In genomic region chr19:56114711-56115110, GRCh38 we compare ENCODE assay signal across 16 cellular contexts. TPM values are rescaled to one million over a fixed set of nuclear protein-coding genes. Genes with fewer than 3 reads are reported as not detected.
DNase-seq lines count a peak whose midpoint lies in the region; ATAC-seq, FAIRE-seq and TF ChIP-seq lines count a peak whose summit lies in the region.
"Had no signal": no experiment of that assay in that cellular context is flagged by ENCODE, and none has a peak within 500 bp of the region (broad histone marks: within the 10 kb centered on the region; RNA-seq: fewer than 3 reads in every experiment).

No MANE protein-coding gene starts in this region.

- no peak overlapping the region for H2AFZ ChIP-seq in K562 (ENCODE audit: low read depth, low read length)

- intact Hi-C loops in Caco-2 (cut with micrococcal nuclease; ENCODE audit: unreplicated experiment), result no loop called here
- intact Hi-C loops in K562 (cut with micrococcal nuclease), result no loop called here
- intact Hi-C loops in transverse colon (cut with DNase I; ENCODE audit: low total_unique reads), result no loop called here

- H3K79me2 ChIP-seq in K562 (ENCODE audit: control insufficient read depth, insufficient read depth, low read length), result peaks cover 97% of the 10 kb centered on the region

- ATAC-seq in K562 (no peak), SK-N-SH treated with all-trans-retinoic acid at 6 μM for 48 hours (no peak)
- ATAC-seq: right cardiac atrium had no signal

- CTCF ChIA-PET in Caco-2 (lab: Charles Lee), result no interaction called here
- CTCF ChIA-PET in K562 (lab: Yijun Ruan, JAX; ENCODE audit: low intra/inter-chr PET ratio), result no interaction called here

- H3K36me3 Mint-ChIP-seq in Caco-2 (ENCODE audit: insufficient read depth, unreplicated experiment) (peaks cover 61% of the 10 kb centered on the region), nephron (ENCODE audit: low read depth) (no peaks in the 10 kb centered on the region)

- H3K4me2 ChIP-seq in BLaER1 treated with 17β-estradiol and CSF1 and Interleukin-3, amounts not matched to agents 10 nM and 100 nM, result peak overlapping the region; percentile 76 to 100 (median 98)
- H3K4me2 ChIP-seq in K562 (ENCODE audit: insufficient read depth, low read length), result no peak overlapping the region

- POLR2A ChIA-PET in Caco-2 (lab: Charles Lee), result no interaction called here
- POLR2A ChIA-PET in K562 (lab: Yijun Ruan, JAX), result no interaction called here

- in situ Hi-C loops in K562 (cut with MboI) (no loop called here), transverse colon (cut with MboI; ENCODE audit: low pct_ligation_motif_present in 1 of 4, low pct_unique_long_range_greater_than_20kb in 1 of 4, low sequenced_read_pairs in 3 of 4) (no loop called here)

- no peak for FAIRE-seq in K562 (lab: Jason Lieb, UNC)

- peak overlapping the region; percentile 85 for H3K27ac Mint-ChIP-seq in Caco-2 (ENCODE audit: unreplicated experiment)
- H3K27ac Mint-ChIP-seq in nephron, result peak overlapping the region; percentile 37 to 97 (median 65)

- peaks cover 99 to 100% (median 100%) of the 10 kb centered on the region in 10 experiments for H3K4me1 ChIP-seq in BLaER1 treated with 17β-estradiol and CSF1 and Interleukin-3, amounts not matched to agents 10 nM and 100 nM
- H3K4me1 ChIP-seq in Caco-2 (peaks cover 30% of the 10 kb centered on the region), K562 (replicated peaks in 1 of 2; ENCODE audit: control insufficient read depth in 2 of 2, insufficient read depth in 2 of 2, low read length in 2 of 2) (peaks cover 19 to 76% of the 10 kb centered on the region in 2 experiments), transverse colon (peaks cover 64 to 86% (median 68%) of the 10 kb centered on the region in 4 donors)

- peaks cover 27% of the 10 kb centered on the region for H3K4me1 Mint-ChIP-seq in Caco-2 (ENCODE audit: low read depth, unreplicated experiment)
- peaks cover 67% of the 10 kb centered on the region for H3K4me1 Mint-ChIP-seq in nephron

- H3K9me3 Mint-ChIP-seq in Caco-2 (ENCODE audit: unreplicated experiment), result no peaks in the 10 kb centered on the region
- H3K9me3 Mint-ChIP-seq in nephron, result no peaks in the 10 kb centered on the region
- H3K9me3 Mint-ChIP-seq: CD4-positive, CD25-positive, alpha-beta regulatory T cell had no signal

- WGBS in K562 (ENCODE audit: insufficient coverage, low coverage, missing lambda C conversion rate), result 90% methylated on average over 8 of the region's 10 CpGs
- WGBS in transverse colon (ENCODE audit: low coverage in 1 of 2), 2 donors, result 60 to 85% methylated on average over 1 to 10 of the region's 10 CpGs

- no peak for TF ChIP-seq CTCF in Caco-2 (IDR thresholded peaks at IDR 0.05; ENCODE audit: insufficient read depth in 1 of 2, low read depth in 1 of 2, low read length in 1 of 2, severe bottlenecking in 1 of 2, unreplicated experiment in 1 of 2)
- no peak for TF ChIP-seq CTCF in K562 (IDR thresholded peaks at IDR 0.05 in 2 of 3, conservative IDR thresholded peaks at IDR 0.05 in 1 of 3; ENCODE audit: insufficient read depth in 2 of 3, low read depth in 1 of 3, low read length in 3 of 3)
- no peak for TF ChIP-seq CTCF in nephron (IDR thresholded peaks at IDR 0.05; ENCODE audit: unreplicated experiment in 3 of 3)
- TF ChIP-seq CTCF in transverse colon (IDR thresholded peaks at IDR 0.05), result no peak

- H3K9me3 ChIP-seq in BLaER1 treated with 17β-estradiol and CSF1 and Interleukin-3, amounts not matched to agents 10 nM and 100 nM (replicated peaks in 1 of 11), result no peaks in the 10 kb centered on the region
- H3K9me3 ChIP-seq in Caco-2, result no peaks in the 10 kb centered on the region
- H3K9me3 ChIP-seq in K562 (replicated peaks; ENCODE audit: control insufficient read depth, insufficient read depth, low read depth, low read length), result no peaks in the 10 kb centered on the region
- no peaks in the 10 kb centered on the region for H3K9me3 ChIP-seq in transverse colon

- H3K36me3 ChIP-seq in BLaER1 treated with 17β-estradiol and CSF1 and Interleukin-3, amounts not matched to agents 10 nM and 100 nM, result peaks cover 12 to 53% (median 29%) of the 10 kb centered on the region in 11 experiments; a peak in 18 of 22 replicates
- H3K36me3 ChIP-seq in Caco-2 (ENCODE audit: control insufficient read depth, insufficient read depth, low read length), result peaks cover 8% of the 10 kb centered on the region
- peaks cover 63% of the 10 kb centered on the region for H3K36me3 ChIP-seq in K562 (ENCODE audit: control insufficient read depth, insufficient read depth, low read length)
- H3K36me3 ChIP-seq in transverse colon, result no peaks in the 10 kb centered on the region

- peak overlapping the region in 9 of 11 experiments; percentile 11 to 82 (median 49); a peak in 16 of 22 replicates for H3K27ac ChIP-seq in BLaER1 treated with 17β-estradiol and CSF1 and Interleukin-3, amounts not matched to agents 10 nM and 100 nM
- H3K27ac ChIP-seq in K562 (ENCODE audit: extremely low read depth, low read depth, low read length) (no peak overlapping the region), transverse colon (no peak overlapping the region)

- no peak for TF ChIP-seq RAD21 in K562 (CRISPR knock-in tag; conservative IDR thresholded peaks at IDR 0.05 in 1 of 2, IDR thresholded peaks at IDR 0.05 in 1 of 2)

- BruUV-seq in Caco-2 (replicated peaks; lab: Mats Ljungman, UMichigan), result no TSS peak
- BruUV-seq in K562 (replicated peaks; lab: Mats Ljungman, UMichigan), result no TSS peak

- H3K27me3 ChIP-seq in BLaER1 treated with 17β-estradiol and CSF1 and Interleukin-3, amounts not matched to agents 10 nM and 100 nM, result no peaks in the 10 kb centered on the region
- H3K27me3 ChIP-seq in Caco-2 (replicated peaks; ENCODE audit: control insufficient read depth, insufficient read depth, low read length) (no peaks in the 10 kb centered on the region), K562 (ENCODE audit: control insufficient read depth in 2 of 2, insufficient read depth in 2 of 2, low read length in 2 of 2) (no peaks in the 10 kb centered on the region), transverse colon (no peaks in the 10 kb centered on the region)

- no peaks in the 10 kb centered on the region for H3K27me3 Mint-ChIP-seq in Caco-2 (ENCODE audit: insufficient read depth, unreplicated experiment)
- no peaks in the 10 kb centered on the region for H3K27me3 Mint-ChIP-seq in nephron (ENCODE audit: low read depth)
- H3K27me3 Mint-ChIP-seq: CD4-positive, CD25-positive, alpha-beta regulatory T cell had no signal

- no peak overlapping the region for H3K4me3 Mint-ChIP-seq in Caco-2 (ENCODE audit: unreplicated experiment)
- H3K4me3 Mint-ChIP-seq in nephron, result peak overlapping the region in 2 of 3 experiments; percentile 1 to 52

- TF ChIP-seq EP300 in K562 (IDR thresholded peaks at IDR 0.05; ENCODE audit: low read length) (no peak), transverse colon (IDR thresholded peaks at IDR 0.05; ENCODE audit: low read depth) (no peak)

- no peak for DNase-seq in Caco-2
- no peak for DNase-seq in K562 (ENCODE audit: extremely low read depth in 1 of 4, low spot score in 3 of 4)
- DNase-seq in DMS79 treated with DMSO at 0.1 percent for 48 hours (lab: John Stamatoyannopoulos, UW), result no peak
- no peak for DNase-seq in kidney glomerular epithelial cell (lab: John Stamatoyannopoulos, UW)
- DNase-seq in transverse colon, result no peak
- DNase-seq: amygdala; CD4-positive, CD25-positive, alpha-beta regulatory T cell; cortex of kidney; GOT3; KG1; NCI-H1105 treated with DMSO at 0.1 percent for 48 hours; NCI-H526 had no signal

- H3K4me3 ChIP-seq in BLaER1 treated with 17β-estradiol and CSF1 and Interleukin-3, amounts not matched to agents 10 nM and 100 nM, result no peak overlapping the region
- no peak overlapping the region for H3K4me3 ChIP-seq in Caco-2 (ENCODE audit: low read depth, low read length)
- H3K4me3 ChIP-seq in K562, result no peak overlapping the region
- H3K4me3 ChIP-seq in transverse colon, result no peak overlapping the region

- H4K20me1 ChIP-seq in BLaER1 treated with 17β-estradiol and CSF1 and Interleukin-3, amounts not matched to agents 10 nM and 100 nM, result peaks cover 86 to 100% (median 95%) of the 10 kb centered on the region in 11 experiments
- H4K20me1 ChIP-seq in K562 (replicated peaks; ENCODE audit: control insufficient read depth, insufficient read depth, low read length), result peaks cover 50% of the 10 kb centered on the region

- peak overlapping the region; percentile 19 to 76 (median 42); a peak in 14 of 22 replicates for H3K9ac ChIP-seq in BLaER1 treated with 17β-estradiol and CSF1 and Interleukin-3, amounts not matched to agents 10 nM and 100 nM
- H3K9ac ChIP-seq in K562 (ENCODE audit: insufficient read depth in 1 of 2, low read depth in 2 of 2, low read length in 2 of 2), result peak overlapping the region in 1 of 2 experiments; percentile 74; a peak in 1 of 4 replicates

- TF ChIP-seq POLR2A in K562 (conservative IDR thresholded peaks at IDR 0.05) (peak; percentile 35; the same call in 1 of the 2 replicates), transverse colon (IDR thresholded peaks at IDR 0.05) (no peak)

- H3K9me1 ChIP-seq in K562 (ENCODE audit: control insufficient read depth, insufficient read depth, low read length), result peaks cover 18% of the 10 kb centered on the region

RNA-seq across cellular contexts. Expression of gene ZNF787, which starts 6.4 kb away (rescaled TPM):
- total RNA-seq in Caco-2 (2022), result 58.1 and 60.0 TPM in 2 replicates
- 17.6 and 47.4 TPM in 2 replicates for total RNA-seq in K562 (2011; cell fraction: chromatin; rRNA removed; ENCODE audit: low replicate concordance)
- total RNA-seq in K562 (2011; cell fraction: nucleolus; rRNA removed), result 27.8 and 29.1 TPM in 2 replicates
- 19.5 and 20.7 TPM in 2 replicates for total RNA-seq in K562 (2011; cell fraction: nucleoplasm; rRNA removed)
- 77.6 and 84.0 TPM in 2 replicates for total RNA-seq in K562 (2014; rRNA removed)
- 5.3 and 5.7 TPM in 2 replicates for total RNA-seq in K562 (2014; rRNA removed; fragmentation: Illumina TruSeq; extraction: Trizol)
- total RNA-seq in K562 (2015; rRNA removed; fragmentation: Illumina TruSeq; extraction: Trizol), result 26.1 and 30.6 TPM in 2 replicates
- 65.9 and 73.8 TPM in 2 replicates for total RNA-seq in K562 (2021)
- 7.3 and 10.9 TPM in 2 replicates for polyA plus RNA-seq in K562 (2011; rRNA removed)
- 11.1 and 55.5 TPM in 2 replicates for polyA plus RNA-seq in K562 (2011; cell fraction: cytosol; rRNA removed)
- 10.4 and 17.2 TPM in 2 replicates for polyA plus RNA-seq in K562 (2011; cell fraction: nucleus; rRNA removed)
- polyA plus RNA-seq in K562 (2012), result 35.3 and 37.8 TPM in 2 replicates
- polyA plus RNA-seq in K562 (2014; fragmentation: Illumina TruSeq; extraction: Trizol), result 6.9 and 20.9 TPM in 2 replicates
- polyA plus RNA-seq in K562 (2014; fragmentation: Nextera tagmentation; extraction: Ambion mirVana), result under 1 TPM; 0.45 to 0.53 TPM
- polyA plus RNA-seq in K562 (2014; rRNA removed), result 51.1 and 54.4 TPM in 2 replicates
- 1.8 and 3.2 TPM in 2 replicates for polyA minus RNA-seq in K562 (2011; rRNA and poly(A)+ RNA removed)
- 20.8 and 30.9 TPM in 2 replicates for polyA minus RNA-seq in K562 (2011; cell fraction: cytosol; rRNA and poly(A)+ RNA removed)
- 6.3 and 6.7 TPM in 2 replicates for polyA minus RNA-seq in K562 (2011; cell fraction: nucleus; rRNA and poly(A)+ RNA removed)
- total RNA-seq in transverse colon, result 10 to 100 TPM; 24.9 to 53.1 (median 27.4) TPM

RNA-seq across cellular contexts. Expression of gene ZNF444, which starts 26.4 kb away (rescaled TPM):
- 92.2 and 95.6 TPM in 2 replicates for total RNA-seq in Caco-2 (2022)
- 10.3 and 22.0 TPM in 2 replicates for total RNA-seq in K562 (2011; cell fraction: chromatin; rRNA removed; ENCODE audit: low replicate concordance)
- 14.7 and 18.6 TPM in 2 replicates for total RNA-seq in K562 (2011; cell fraction: nucleolus; rRNA removed)
- 13.4 and 17.9 TPM in 2 replicates for total RNA-seq in K562 (2011; cell fraction: nucleoplasm; rRNA removed)
- total RNA-seq in K562 (2014; rRNA removed), result 20.0 and 20.8 TPM in 2 replicates
- 2.0 and 2.8 TPM in 2 replicates for total RNA-seq in K562 (2014; rRNA removed; fragmentation: Illumina TruSeq; extraction: Trizol)
- total RNA-seq in K562 (2015; rRNA removed; fragmentation: Illumina TruSeq; extraction: Trizol), result 6.9 and 7.0 TPM in 2 replicates
- 38.8 and 40.0 TPM in 2 replicates for total RNA-seq in K562 (2021)
- 6.1 and 7.4 TPM in 2 replicates for polyA plus RNA-seq in K562 (2011; rRNA removed)
- 14.2 and 42.2 TPM in 2 replicates for polyA plus RNA-seq in K562 (2011; cell fraction: cytosol; rRNA removed)
- 10.7 and 21.0 TPM in 2 replicates for polyA plus RNA-seq in K562 (2011; cell fraction: nucleus; rRNA removed)
- 17.4 and 18.2 TPM in 2 replicates for polyA plus RNA-seq in K562 (2012)
- polyA plus RNA-seq in K562 (2014; fragmentation: Illumina TruSeq; extraction: Trizol), result 7.7 and 10.6 TPM in 2 replicates
- under 1 TPM; 0.39 to 0.49 TPM for polyA plus RNA-seq in K562 (2014; fragmentation: Nextera tagmentation; extraction: Ambion mirVana)
- polyA plus RNA-seq in K562 (2014; rRNA removed), result 24.3 and 28.4 TPM in 2 replicates
- polyA minus RNA-seq in K562 (2011; rRNA and poly(A)+ RNA removed), result 2.2 and 4.2 TPM in 2 replicates
- 8.6 and 9.5 TPM in 2 replicates for polyA minus RNA-seq in K562 (2011; cell fraction: cytosol; rRNA and poly(A)+ RNA removed)
- polyA minus RNA-seq in K562 (2011; cell fraction: nucleus; rRNA and poly(A)+ RNA removed), result 2.8 and 3.4 TPM in 2 replicates
- 100 to 1,000 TPM in 1 of 4 donors, 10 to 100 TPM in 3; 20.7 to 148 (median 39.2) TPM for total RNA-seq in transverse colon

Comparison
In these comparisons a context has a peak if more than half of its experiments do, and no peak if none do; other contexts are left out.
1. H3K27ac ChIP-seq: peak in BLaER1 treated with 17β-estradiol and CSF1 and Interleukin-3, amounts not matched to agents 10 nM and 100 nM (9 of 11); none in K562 (single experiment) and transverse colon (0 of 4).